In genomic region chr7:4641667-4642467, GRCh38 we compare ENCODE assay signal across 7 cellular contexts. TPM values are rescaled to one million over a fixed set of nuclear protein-coding genes. Genes with fewer than 3 reads are reported as not detected.
A peak's percentile ranks its signal among the peaks of the same experiment; 100 is the strongest.
DNase-seq lines count a peak whose midpoint lies in the region; ATAC-seq and TF ChIP-seq lines count a peak whose summit lies in the region.

No MANE protein-coding gene starts in this region.

- 3% methylated on average over 45 of the region's 103 CpGs for WGBS in hepatocyte (ENCODE audit: low lambda C conversion rate, missing lambda C conversion rate)

- TF ChIP-seq CTCF in ascending aorta (IDR thresholded peaks at IDR 0.05) (peak; percentile 15 to 90 (median 41)), hepatocyte (IDR thresholded peaks at IDR 0.05; ENCODE audit: poor library complexity) (peak; percentile 51)

- H3K4me1 ChIP-seq in ascending aorta, result peaks cover 0 to 4% of the 10 kb centered on the region in 2 donors
- peaks cover 12% of the 10 kb centered on the region for H3K4me1 ChIP-seq in hepatocyte (ENCODE audit: insufficient read depth)

- H3K79me2 ChIP-seq in hepatocyte, result peaks cover 2% of the 10 kb centered on the region

- intact Hi-C loops in ascending aorta (cut with DNase I) (loop anchor here (1.0 to 2.0 kb wide), 6 partner anchors 23 to 241 kb away; partner anchors contain the start of genes AP5Z1, FOXK1 and RADIL), sciatic nerve (cut with DNase I) (loop anchor here (5.0 kb wide), 1 partner anchor 40 kb away; the partner anchor contains the start of gene FOXK1)

- no peaks in the 10 kb centered on the region for H3K9me2 ChIP-seq in hepatocyte (replicated peaks; ENCODE audit: insufficient read depth)

- no peaks in the 10 kb centered on the region for H3K36me3 ChIP-seq in ascending aorta
- no peaks in the 10 kb centered on the region for H3K36me3 ChIP-seq in hepatocyte (replicated peaks; ENCODE audit: insufficient read depth, low read depth)

- peak; percentile 77 for ATAC-seq in HG02840 (IDR thresholded peaks at IDR 0.05; ENCODE audit: low FRiP score, unreplicated experiment)
- ATAC-seq in T-helper 17 cell, result peak; percentile 87
- ATAC-seq in sciatic nerve, result peak; percentile 97

- peak overlapping the region; percentile 95 for H3K4me2 ChIP-seq in hepatocyte

- H3K9me3 ChIP-seq in T-helper 17 cell (ENCODE audit: control insufficient read depth, low read length, poor library complexity, severe bottlenecking) (no peaks in the 10 kb centered on the region), ascending aorta (no peaks in the 10 kb centered on the region), hepatocyte (ENCODE audit: low read depth) (no peaks in the 10 kb centered on the region)

- no peaks in the 10 kb centered on the region for H4K20me1 ChIP-seq in hepatocyte (ENCODE audit: insufficient read depth, poor library complexity, severe bottlenecking)

- H3K4me3 Mint-ChIP-seq in T-helper 17 cell, result peak overlapping the region; percentile 92

- peak; percentile 83 for DNase-seq in NCI-H1417 treated with DMSO at 0.1 percent for 48 hours (lab: John Stamatoyannopoulos, UW)
- DNase-seq in T-helper 17 cell, result peak; percentile 93 to 96 (median 95)
- DNase-seq in ascending aorta (ENCODE audit: low spot score in 2 of 2), result peak; percentile 63 to 97
- DNase-seq in hepatocyte (ENCODE audit: low spot score), result peak; percentile 98
- peak; percentile 98 for DNase-seq in sciatic nerve (ENCODE audit: low spot score)

- H3K27me3 Mint-ChIP-seq in T-helper 17 cell, result no peaks in the 10 kb centered on the region

- H3K27ac ChIP-seq in ascending aorta, result peak overlapping the region; percentile 87 to 94
- H3K27ac ChIP-seq in hepatocyte, result peak overlapping the region; percentile 92

- H3K36me3 Mint-ChIP-seq in T-helper 17 cell (ENCODE audit: low read depth), result no peaks in the 10 kb centered on the region

- H2AFZ ChIP-seq in hepatocyte, result peak overlapping the region; percentile 100

- H3K27ac Mint-ChIP-seq in T-helper 17 cell, result peak overlapping the region; percentile 98

- H3K27me3 ChIP-seq in ascending aorta, result no peaks in the 10 kb centered on the region
- no peaks in the 10 kb centered on the region for H3K27me3 ChIP-seq in hepatocyte

- peak overlapping the region; percentile 67 to 76 for H3K4me3 ChIP-seq in ascending aorta
- H3K4me3 ChIP-seq in hepatocyte, result peak overlapping the region; percentile 99

- peaks cover 12% of the 10 kb centered on the region for H3K4me1 Mint-ChIP-seq in T-helper 17 cell

- TF ChIP-seq POLR2A in GM15510 (IDR thresholded peaks at IDR 0.05; ENCODE audit: borderline replicate concordance, extremely low read depth, insufficient read length), result peak; percentile 98

RNA-seq across cellular contexts. Expression of gene FOXK1, which starts 40.2 kb away (rescaled TPM):
- total RNA-seq in T-helper 17 cell, result 10 to 100 TPM; 59.8 to 60.9 TPM
- total RNA-seq in ascending aorta, result 31.7 TPM
- total RNA-seq in hepatocyte, result 13.3 and 17.8 TPM in 2 replicates
- polyA plus RNA-seq in hepatocyte, result 7.8 and 8.3 TPM in 2 replicates
- total RNA-seq in sciatic nerve, result 37.7 TPM

Comparison
In these comparisons a context has a peak if more than half of its experiments do, and no peak if none do; other contexts are left out.
1. Peak in every context shown above with its lines: DNase-seq, ATAC-seq, H3K4me3 ChIP-seq and H3K27ac ChIP-seq.